Comparison of ENCODE assay signal across 10 cellular contexts in the genomic region with DNA sequence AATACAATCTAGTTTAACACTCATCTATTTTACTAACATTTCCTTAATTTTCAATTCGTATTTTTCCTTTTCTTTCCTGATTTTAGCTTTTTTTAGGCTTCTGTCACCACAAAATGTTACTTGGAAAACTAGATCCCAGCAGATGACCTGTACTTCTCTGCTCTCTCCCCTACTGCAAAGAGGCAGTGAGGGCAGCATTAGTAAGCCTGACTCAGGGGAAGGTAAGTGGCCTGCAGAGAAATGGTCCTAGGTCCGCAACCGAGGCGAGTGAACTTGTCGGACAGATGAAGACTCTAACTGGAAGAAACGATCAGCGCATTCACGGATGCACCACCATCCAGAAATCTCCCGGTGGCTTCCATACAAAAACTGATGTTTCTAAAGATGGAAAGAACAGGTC. TPM values are rescaled to one million over a fixed set of nuclear protein-coding genes. Genes with fewer than 3 reads are reported as not detected.
A peak's percentile ranks its signal among the peaks of the same experiment; 100 is the strongest.
DNase-seq lines count a peak whose midpoint lies in the region; ATAC-seq, FAIRE-seq and TF ChIP-seq lines count a peak whose summit lies in the region.
"Had no signal": no experiment of that assay in that cellular context is flagged by ENCODE, and none has a peak within 500 bp of the region (broad histone marks: within the 10 kb centered on the region; RNA-seq: fewer than 3 reads in every experiment).

No MANE protein-coding gene starts in this region.

- H3K27me3 ChIP-seq in keratinocyte (ENCODE audit: control insufficient read depth, extremely low read depth, insufficient read depth, low read length), result no peaks in the 10 kb centered on the region
- no peaks in the 10 kb centered on the region for H3K27me3 ChIP-seq in suprapubic skin

- TF ChIP-seq EP300 in suprapubic skin (IDR thresholded peaks at IDR 0.05), result no peak

- TF ChIP-seq CTCF in keratinocyte (optimal IDR thresholded peaks at IDR 0.05 in 1 of 3, IDR thresholded peaks at IDR 0.05 in 1 of 3, conservative IDR thresholded peaks at IDR 0.05 in 1 of 3; ENCODE audit: extremely low read depth in 1 of 3, insufficient read depth in 2 of 3, low read length in 3 of 3), result no peak
- TF ChIP-seq CTCF in suprapubic skin (IDR thresholded peaks at IDR 0.05), result no peak

- no peak for DNase-seq in T-helper 1 cell
- DNase-seq in activated naive CD8-positive, alpha-beta T cell treated with anti-CD3 and anti-CD28 coated beads, Interleukin-2, amount 50 U/mL, for 24 hours, result no peak
- no peak for DNase-seq in keratinocyte (ENCODE audit: low read depth, low spot score)
- DNase-seq in suprapubic skin (ENCODE audit: low spot score in 2 of 2), result no peak
- DNase-seq in HPDE6-E6E7 (ENCODE audit: extremely low spot score), result no peak
- no peak for DNase-seq in HUDEP-2 (lab: John Stamatoyannopoulos, UW; ENCODE audit: unreplicated experiment in 76 of 76)
- DNase-seq: activated CD4-positive, CD25-positive, alpha-beta regulatory T cell treated with anti-CD3 and anti-CD28 coated beads, Interleukin-2, amount 50 U/mL, for 72 hours had no signal

- WGBS in suprapubic skin, result 84% methylated on average over 9 of the region's 9 CpGs

- H3K36me3 ChIP-seq in keratinocyte (ENCODE audit: control insufficient read depth in 2 of 2, extremely low read depth in 1 of 2, insufficient read depth in 2 of 2, low read length in 2 of 2) (peaks cover 24 to 59% of the 10 kb centered on the region in 2 experiments), suprapubic skin (peaks cover 56% of the 10 kb centered on the region)

- H3K27ac Mint-ChIP-seq in T-helper 1 cell treated with Interleukin-12 subunit alpha and Interleukin-12 subunit beta and Interleukin-4 antibody, amounts not matched to agents 30 μg/mL and 1 μg/mL, for 36 hours, result peak overlapping the region; percentile 92
- peak overlapping the region; percentile 88 for H3K27ac Mint-ChIP-seq in activated naive CD8-positive, alpha-beta T cell treated with anti-CD3 and anti-CD28 coated beads, Interleukin-2, amount 50 U/mL, for 24 hours

- peaks cover 26% of the 10 kb centered on the region for H3K36me3 Mint-ChIP-seq in T-helper 1 cell treated with Interleukin-12 subunit alpha and Interleukin-12 subunit beta and Interleukin-4 antibody, amounts not matched to agents 30 μg/mL and 1 μg/mL, for 36 hours (ENCODE audit: low read depth)
- H3K36me3 Mint-ChIP-seq in activated naive CD8-positive, alpha-beta T cell treated with anti-CD3 and anti-CD28 coated beads, Interleukin-2, amount 50 U/mL, for 24 hours (ENCODE audit: low read depth), result peaks cover 19% of the 10 kb centered on the region

- peaks cover 2% of the 10 kb centered on the region for H4K20me1 ChIP-seq in keratinocyte (ENCODE audit: control insufficient read depth, extremely low read depth, insufficient read depth, low read length)

- no peak overlapping the region for H3K4me3 Mint-ChIP-seq in T-helper 1 cell treated with Interleukin-12 subunit alpha and Interleukin-12 subunit beta and Interleukin-4 antibody, amounts not matched to agents 30 μg/mL and 1 μg/mL, for 36 hours
- no peak overlapping the region for H3K4me3 Mint-ChIP-seq in activated naive CD8-positive, alpha-beta T cell treated with anti-CD3 and anti-CD28 coated beads, Interleukin-2, amount 50 U/mL, for 24 hours

- H3K9me3 ChIP-seq in keratinocyte (ENCODE audit: control insufficient read depth, low read depth, low read length) (no peaks in the 10 kb centered on the region), suprapubic skin (no peaks in the 10 kb centered on the region)

- no peak for ATAC-seq in activated naive CD8-positive, alpha-beta T cell treated with anti-CD3 and anti-CD28 coated beads, Interleukin-2, amount 50 U/mL, for 24 hours
- no peak for ATAC-seq in GM19455 (IDR thresholded peaks at IDR 0.05; ENCODE audit: unreplicated experiment)

- peak overlapping the region; percentile 78 for H3K4me2 ChIP-seq in keratinocyte (ENCODE audit: control insufficient read depth, extremely low read depth, insufficient read depth, low read depth, low read length)

- H3K27me3 Mint-ChIP-seq in T-helper 1 cell treated with Interleukin-12 subunit alpha and Interleukin-12 subunit beta and Interleukin-4 antibody, amounts not matched to agents 30 μg/mL and 1 μg/mL, for 36 hours (ENCODE audit: low read depth), result no peaks in the 10 kb centered on the region
- no peaks in the 10 kb centered on the region for H3K27me3 Mint-ChIP-seq in activated naive CD8-positive, alpha-beta T cell treated with anti-CD3 and anti-CD28 coated beads, Interleukin-2, amount 50 U/mL, for 24 hours

- H2AFZ ChIP-seq in keratinocyte (ENCODE audit: control insufficient read depth, low read length), result no peak overlapping the region

- peak overlapping the region; percentile 98 for H3K27ac ChIP-seq in keratinocyte (ENCODE audit: control insufficient read depth, insufficient read depth, low read length)
- peak overlapping the region; percentile 94 for H3K27ac ChIP-seq in suprapubic skin
- H3K27ac ChIP-seq: C4-2B had no signal

- H3K79me2 ChIP-seq in keratinocyte (ENCODE audit: control insufficient read depth, insufficient read depth, low read length), result peaks cover 3% of the 10 kb centered on the region

- TF ChIP-seq POLR2A in suprapubic skin (IDR thresholded peaks at IDR 0.05), result no peak

- no peaks in the 10 kb centered on the region for H3K9me1 ChIP-seq in keratinocyte (ENCODE audit: control insufficient read depth, extremely low read depth, insufficient read depth, low read length)

- H3K9me3 Mint-ChIP-seq in T-helper 1 cell treated with Interleukin-12 subunit alpha and Interleukin-12 subunit beta and Interleukin-4 antibody, amounts not matched to agents 30 μg/mL and 1 μg/mL, for 36 hours, result no peaks in the 10 kb centered on the region
- no peaks in the 10 kb centered on the region for H3K9me3 Mint-ChIP-seq in activated naive CD8-positive, alpha-beta T cell treated with anti-CD3 and anti-CD28 coated beads, Interleukin-2, amount 50 U/mL, for 24 hours

- no peak for FAIRE-seq in keratinocyte (lab: Jason Lieb, UNC)

- H3K4me1 ChIP-seq in keratinocyte (ENCODE audit: control insufficient read depth, extremely low read depth, insufficient read depth, low read length) (peaks cover 42% of the 10 kb centered on the region), suprapubic skin (peaks cover 51% of the 10 kb centered on the region)

- peaks cover 37% of the 10 kb centered on the region for H3K4me1 Mint-ChIP-seq in T-helper 1 cell treated with Interleukin-12 subunit alpha and Interleukin-12 subunit beta and Interleukin-4 antibody, amounts not matched to agents 30 μg/mL and 1 μg/mL, for 36 hours (ENCODE audit: low read depth)
- H3K4me1 Mint-ChIP-seq in activated naive CD8-positive, alpha-beta T cell treated with anti-CD3 and anti-CD28 coated beads, Interleukin-2, amount 50 U/mL, for 24 hours, result peaks cover 49% of the 10 kb centered on the region

- dilution Hi-C loops in keratinocyte (cut with MboI; ENCODE audit: extremely low pct_ligation_motif_present, low sequenced_read_pairs), result no loop called here

- H3K9ac ChIP-seq in keratinocyte (ENCODE audit: control insufficient read depth, extremely low read depth, insufficient read depth, low read length), result peak overlapping the region; percentile 91

- H3K4me3 ChIP-seq in keratinocyte (ENCODE audit: control insufficient read depth in 2 of 3, extremely low read depth in 1 of 3, insufficient read depth in 2 of 3, low read depth in 1 of 3, low read length in 3 of 3) (no peak overlapping the region), suprapubic skin (no peak overlapping the region)

RNA-seq across cellular contexts. Expression of gene TMEM43, which starts 20.4 kb away (rescaled TPM):
- polyA plus RNA-seq in keratinocyte, result 98.8 to 117 TPM (median 111 TPM) in 3 replicates
- polyA plus RNA-seq in keratinocyte (2011; ENCODE audit: low read depth), result 31.8 TPM
- polyA plus RNA-seq in keratinocyte (2011; cell fraction: cytosol; rRNA removed), result 65.1 and 66.9 TPM in 2 replicates
- polyA plus RNA-seq in keratinocyte (2011; cell fraction: nucleus; rRNA removed), result 236 TPM in 2 replicates
- polyA plus RNA-seq in keratinocyte (2012; ENCODE audit: low replicate concordance), result 69.7 and 81.4 TPM in 2 replicates
- 114 to 170 TPM (median 147 TPM) in 3 replicates for polyA minus RNA-seq in keratinocyte
- polyA minus RNA-seq in keratinocyte (2011; cell fraction: cytosol; rRNA and poly(A)+ RNA removed), result 81.9 TPM
- polyA minus RNA-seq in keratinocyte (2011; cell fraction: nucleus; rRNA and poly(A)+ RNA removed), result 136 and 182 TPM in 2 replicates
- 100 to 1,000 TPM; 206 to 237 (median 219) TPM for total RNA-seq in suprapubic skin

RNA-seq across cellular contexts. Expression of gene CHCHD4, which starts 20.6 kb away (rescaled TPM):
- 12.0 to 22.1 TPM (median 19.8 TPM) in 3 replicates for polyA plus RNA-seq in keratinocyte
- 7.4 TPM for polyA plus RNA-seq in keratinocyte (2011; ENCODE audit: low read depth)
- 17.1 and 21.0 TPM in 2 replicates for polyA plus RNA-seq in keratinocyte (2011; cell fraction: cytosol; rRNA removed)
- 7.7 and 7.8 TPM in 2 replicates for polyA plus RNA-seq in keratinocyte (2011; cell fraction: nucleus; rRNA removed)
- 14.2 and 15.8 TPM in 2 replicates for polyA plus RNA-seq in keratinocyte (2012; ENCODE audit: low replicate concordance)
- 3.8 to 12.4 TPM (median 7.0 TPM) in 3 replicates for polyA minus RNA-seq in keratinocyte
- polyA minus RNA-seq in keratinocyte (2011; cell fraction: cytosol; rRNA and poly(A)+ RNA removed), result 4.8 TPM
- polyA minus RNA-seq in keratinocyte (2011; cell fraction: nucleus; rRNA and poly(A)+ RNA removed), result 2.6 and 3.3 TPM in 2 replicates
- total RNA-seq in suprapubic skin, result 10 to 100 TPM; 11.3 to 16.7 (median 12.5) TPM

RNA-seq across cellular contexts. Expression of gene XPC, which starts 33.2 kb away (rescaled TPM):
- polyA plus RNA-seq in keratinocyte, result 19.4 to 24.9 TPM (median 22.0 TPM) in 3 replicates
- polyA plus RNA-seq in keratinocyte (2011; ENCODE audit: low read depth), result 91.7 TPM
- polyA plus RNA-seq in keratinocyte (2011; cell fraction: cytosol; rRNA removed), result 24.3 and 40.5 TPM in 2 replicates
- polyA plus RNA-seq in keratinocyte (2011; cell fraction: nucleus; rRNA removed), result 72.5 and 73.3 TPM in 2 replicates
- 27.5 and 32.6 TPM in 2 replicates for polyA plus RNA-seq in keratinocyte (2012; ENCODE audit: low replicate concordance)
- 23.4 to 28.6 TPM (median 24.8 TPM) in 3 replicates for polyA minus RNA-seq in keratinocyte
- polyA minus RNA-seq in keratinocyte (2011; cell fraction: cytosol; rRNA and poly(A)+ RNA removed), result 11.9 TPM
- 32.7 and 46.7 TPM in 2 replicates for polyA minus RNA-seq in keratinocyte (2011; cell fraction: nucleus; rRNA and poly(A)+ RNA removed)
- total RNA-seq in suprapubic skin, result 100 to 1,000 TPM in 1 of 4 donors, 10 to 100 TPM in 3; 49.7 to 176 (median 66.4) TPM

RNA-seq across cellular contexts. Expression of gene LSM3, which starts 33.4 kb away (rescaled TPM):
- 10.7 to 26.1 TPM (median 13.2 TPM) in 3 replicates for polyA plus RNA-seq in keratinocyte
- 28.0 TPM for polyA plus RNA-seq in keratinocyte (2011; ENCODE audit: low read depth)
- polyA plus RNA-seq in keratinocyte (2011; cell fraction: cytosol; rRNA removed), result 13.9 and 18.7 TPM in 2 replicates
- polyA plus RNA-seq in keratinocyte (2011; cell fraction: nucleus; rRNA removed), result 2.3 and 5.2 TPM in 2 replicates
- 13.6 and 21.0 TPM in 2 replicates for polyA plus RNA-seq in keratinocyte (2012; ENCODE audit: low replicate concordance)
- 0.56 to 3.4 TPM (median 0.96 TPM) in 3 replicates for polyA minus RNA-seq in keratinocyte
- polyA minus RNA-seq in keratinocyte (2011; cell fraction: cytosol; rRNA and poly(A)+ RNA removed), result 2.7 TPM
- 0.32 and 0.93 TPM in 2 replicates for polyA minus RNA-seq in keratinocyte (2011; cell fraction: nucleus; rRNA and poly(A)+ RNA removed)
- total RNA-seq in suprapubic skin, result 10 to 100 TPM in 1 of 4 donors, 1 to 10 TPM in 3; 5.5 to 10.7 (median 8.9) TPM
